ENCODE assay signal across 9 cellular contexts in the genomic region with DNA sequence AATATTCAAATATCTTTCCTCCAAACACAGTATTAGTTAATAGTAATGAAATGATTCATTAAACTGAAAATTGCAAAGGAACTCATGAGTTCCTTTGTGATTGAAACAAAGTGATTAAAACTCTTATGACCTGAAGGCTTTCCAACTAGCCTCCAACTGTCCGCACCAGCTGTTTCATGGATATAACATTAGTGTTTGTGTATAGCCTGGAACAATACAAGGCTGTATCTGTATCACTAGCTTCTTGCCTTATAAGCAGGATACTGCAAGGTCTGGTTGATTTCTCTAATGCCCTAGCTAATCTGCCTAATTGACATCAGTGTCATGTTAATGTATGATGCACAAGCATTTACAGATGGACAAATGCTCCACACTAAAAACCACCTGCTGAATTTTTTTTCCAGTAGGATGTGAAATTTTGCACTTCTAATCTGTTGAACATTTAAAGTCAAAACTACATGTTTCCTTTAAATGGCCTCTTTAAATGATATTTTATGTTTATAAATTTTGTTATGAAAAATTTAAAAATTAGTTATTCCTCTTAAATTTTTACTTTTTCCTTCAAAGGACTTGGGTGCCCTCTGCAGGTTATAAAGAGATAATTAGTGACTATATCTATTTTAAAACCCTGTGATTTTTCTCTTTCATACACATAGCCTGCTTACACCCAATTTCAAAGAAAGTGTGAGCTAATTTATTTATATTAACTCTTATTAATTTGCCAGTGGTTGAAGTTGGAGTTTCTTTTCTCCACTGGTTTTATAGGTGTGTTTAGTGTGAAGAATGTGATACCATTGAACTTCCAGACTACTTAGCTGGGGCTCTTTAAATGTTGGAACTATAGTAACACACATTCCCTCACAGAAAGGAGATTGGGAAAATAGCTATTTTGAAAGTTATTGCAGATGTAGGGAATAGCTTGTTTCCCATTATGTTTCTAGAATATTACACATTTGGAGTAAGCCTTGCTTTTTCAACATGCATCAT. TPM values are rescaled to one million over a fixed set of nuclear protein-coding genes. Genes with fewer than 3 reads are reported as not detected.
DNase-seq lines count a peak whose midpoint lies in the region; ATAC-seq and TF ChIP-seq lines count a peak whose summit lies in the region.
"Had no signal": no experiment of that assay in that cellular context is flagged by ENCODE, and none has a peak within 500 bp of the region (broad histone marks: within the 10 kb centered on the region; RNA-seq: fewer than 3 reads in every experiment).

No MANE protein-coding gene starts in this region.

- H3K9me2 ChIP-seq in Loucy (replicated peaks; ENCODE audit: low read depth, low read length), result no peaks in the 10 kb centered on the region

- H3K9me3 ChIP-seq in Loucy (ENCODE audit: insufficient read depth, low read depth, low read length) (no peaks in the 10 kb centered on the region), right lobe of liver (no peaks in the 10 kb centered on the region)

- no peak overlapping the region for H3K4me3 Mint-ChIP-seq in Calu3 (ENCODE audit: low read depth, unreplicated experiment)
- H3K4me3 Mint-ChIP-seq in stimulated activated naive B cell treated with anti-CD40 and anti-IgM and Interleukin-4, amounts not matched to agents 10 μg/mL and 1 μg/mL and 100 μg/mL, for 72 hours, result no peak overlapping the region

- CTCF ChIA-PET in Calu3 (lab: Charles Lee), result no interaction called here

- no peak overlapping the region for H3K4me2 ChIP-seq in Loucy (ENCODE audit: low read depth, low read length, poor library complexity, severe bottlenecking)

- WGBS in right lobe of liver (ENCODE audit: insufficient coverage, low coverage, low lambda C conversion rate, missing lambda C conversion rate), result 86% methylated on average over 1 of the region's 1 CpG

- TF ChIP-seq POLR2A in right lobe of liver (IDR thresholded peaks at IDR 0.05), result no peak

- no peaks in the 10 kb centered on the region for H3F3A ChIP-seq in Loucy (ENCODE audit: low read depth)

- TF ChIP-seq CTCF in Calu3 (IDR thresholded peaks at IDR 0.05; ENCODE audit: unreplicated experiment) (peak; percentile 13), Loucy (conservative IDR thresholded peaks at IDR 0.05; ENCODE audit: low read length) (peak; percentile 55; the same call in 1 of the 2 replicates), right lobe of liver (IDR thresholded peaks at IDR 0.05) (peak; percentile 12 to 48 (median 46))

- peak in 1 of 4 donors; percentile 30 for ATAC-seq in right lobe of liver
- no peak for ATAC-seq in stimulated activated naive B cell treated with anti-CD40 and anti-IgM and Interleukin-4, amounts not matched to agents 10 μg/mL and 1 μg/mL and 100 μg/mL, for 72 hours (replicated peaks)

- H3K4me3 ChIP-seq in Loucy (ENCODE audit: low read length, poor library complexity, severe bottlenecking) (no peak overlapping the region), right lobe of liver (no peak overlapping the region)

- no peaks in the 10 kb centered on the region for H3K4me1 Mint-ChIP-seq in Calu3 (ENCODE audit: low read depth, unreplicated experiment)
- H3K4me1 Mint-ChIP-seq in stimulated activated naive B cell treated with anti-CD40 and anti-IgM and Interleukin-4, amounts not matched to agents 10 μg/mL and 1 μg/mL and 100 μg/mL, for 72 hours, result no peaks in the 10 kb centered on the region

- H3K27ac ChIP-seq in right lobe of liver, result no peak overlapping the region

- H3K36me3 ChIP-seq in Loucy (ENCODE audit: insufficient read depth, low read length), result peaks cover 17% of the 10 kb centered on the region; the same call in 1 of the 2 replicates
- H3K36me3 ChIP-seq in right lobe of liver, result peaks cover 0 to 5% (median 0%) of the 10 kb centered on the region in 4 donors

- intact Hi-C loops in Calu3 (cut with micrococcal nuclease; ENCODE audit: unreplicated experiment) (no loop called here), right lobe of liver (cut with DNase I) (no loop called here)

- H4K20me1 ChIP-seq in Loucy (ENCODE audit: insufficient read depth, low read length, poor library complexity, severe bottlenecking), result no peaks in the 10 kb centered on the region

- H3K27me3 Mint-ChIP-seq in Calu3 (ENCODE audit: unreplicated experiment), result no peaks in the 10 kb centered on the region
- no peaks in the 10 kb centered on the region for H3K27me3 Mint-ChIP-seq in stimulated activated naive B cell treated with anti-CD40 and anti-IgM and Interleukin-4, amounts not matched to agents 10 μg/mL and 1 μg/mL and 100 μg/mL, for 72 hours

- no peaks in the 10 kb centered on the region for H3K27me3 ChIP-seq in Loucy (ENCODE audit: insufficient read depth, low read length, poor library complexity, severe bottlenecking)
- no peaks in the 10 kb centered on the region for H3K27me3 ChIP-seq in right lobe of liver

- BruUV-seq in Calu3 (replicated peaks; lab: Mats Ljungman, UMichigan), result no TSS peak

- no peak for DNase-seq in Calu3
- DNase-seq in astrocyte of the hippocampus (ENCODE audit: low read depth, low spot score), result peak; percentile 12
- DNase-seq in right lobe of liver, result no peak
- no peak for DNase-seq in effector CD4-positive, alpha-beta T cell
- no peak for DNase-seq in GOT3 (lab: John Stamatoyannopoulos, UW)
- DNase-seq in activated naive CD4-positive, alpha-beta T cell treated with Interleukin-2 at 50 U/mL for 16 hours, result no peak
- DNase-seq in stimulated activated naive B cell treated with anti-CD40 and anti-IgM and Interleukin-4, amounts not matched to agents 10 μg/mL and 1 μg/mL and 100 μg/mL, for 72 hours, result no peak
- DNase-seq: NCI-H226 had no signal

- no peak overlapping the region for H3K9ac ChIP-seq in Loucy (ENCODE audit: low read depth, low read length, poor library complexity, severe bottlenecking)

- no peak overlapping the region for H2AFZ ChIP-seq in Loucy (ENCODE audit: low read length)

- H3K9me3 Mint-ChIP-seq in Calu3 (ENCODE audit: low read depth, unreplicated experiment), result no peaks in the 10 kb centered on the region
- H3K9me3 Mint-ChIP-seq in stimulated activated naive B cell treated with anti-CD40 and anti-IgM and Interleukin-4, amounts not matched to agents 10 μg/mL and 1 μg/mL and 100 μg/mL, for 72 hours, result no peaks in the 10 kb centered on the region

- no peak overlapping the region for H3K27ac Mint-ChIP-seq in Calu3 (ENCODE audit: unreplicated experiment)
- no peak overlapping the region for H3K27ac Mint-ChIP-seq in stimulated activated naive B cell treated with anti-CD40 and anti-IgM and Interleukin-4, amounts not matched to agents 10 μg/mL and 1 μg/mL and 100 μg/mL, for 72 hours

- H3K79me2 ChIP-seq in Loucy (ENCODE audit: insufficient read depth, low read length), result no peaks in the 10 kb centered on the region

- H3K4me1 ChIP-seq in Loucy (ENCODE audit: insufficient read depth, low read length, poor library complexity, severe bottlenecking) (no peaks in the 10 kb centered on the region), right lobe of liver (no peaks in the 10 kb centered on the region)

- no peaks in the 10 kb centered on the region for H3K36me3 Mint-ChIP-seq in Calu3 (ENCODE audit: insufficient read depth, unreplicated experiment)
- H3K36me3 Mint-ChIP-seq in stimulated activated naive B cell treated with anti-CD40 and anti-IgM and Interleukin-4, amounts not matched to agents 10 μg/mL and 1 μg/mL and 100 μg/mL, for 72 hours, result peaks cover 0 to 2% of the 10 kb centered on the region in 2 donors

RNA-seq across cellular contexts. Expression of a gene that starts 25.4 kb away (rescaled TPM):
- total RNA-seq in Calu3 (2022) (34.2 and 38.3 TPM in 2 replicates), right lobe of liver (10 to 100 TPM; 18.1 to 25.1 (median 21.6) TPM)

RNA-seq across cellular contexts. Expression of a gene that starts 25.4 kb away (rescaled TPM):
- 62.4 and 67.2 TPM in 2 replicates for total RNA-seq in Calu3 (2022)
- 10 to 100 TPM; 20.7 to 34.5 (median 24.6) TPM for total RNA-seq in right lobe of liver
